In the genomic region with DNA sequence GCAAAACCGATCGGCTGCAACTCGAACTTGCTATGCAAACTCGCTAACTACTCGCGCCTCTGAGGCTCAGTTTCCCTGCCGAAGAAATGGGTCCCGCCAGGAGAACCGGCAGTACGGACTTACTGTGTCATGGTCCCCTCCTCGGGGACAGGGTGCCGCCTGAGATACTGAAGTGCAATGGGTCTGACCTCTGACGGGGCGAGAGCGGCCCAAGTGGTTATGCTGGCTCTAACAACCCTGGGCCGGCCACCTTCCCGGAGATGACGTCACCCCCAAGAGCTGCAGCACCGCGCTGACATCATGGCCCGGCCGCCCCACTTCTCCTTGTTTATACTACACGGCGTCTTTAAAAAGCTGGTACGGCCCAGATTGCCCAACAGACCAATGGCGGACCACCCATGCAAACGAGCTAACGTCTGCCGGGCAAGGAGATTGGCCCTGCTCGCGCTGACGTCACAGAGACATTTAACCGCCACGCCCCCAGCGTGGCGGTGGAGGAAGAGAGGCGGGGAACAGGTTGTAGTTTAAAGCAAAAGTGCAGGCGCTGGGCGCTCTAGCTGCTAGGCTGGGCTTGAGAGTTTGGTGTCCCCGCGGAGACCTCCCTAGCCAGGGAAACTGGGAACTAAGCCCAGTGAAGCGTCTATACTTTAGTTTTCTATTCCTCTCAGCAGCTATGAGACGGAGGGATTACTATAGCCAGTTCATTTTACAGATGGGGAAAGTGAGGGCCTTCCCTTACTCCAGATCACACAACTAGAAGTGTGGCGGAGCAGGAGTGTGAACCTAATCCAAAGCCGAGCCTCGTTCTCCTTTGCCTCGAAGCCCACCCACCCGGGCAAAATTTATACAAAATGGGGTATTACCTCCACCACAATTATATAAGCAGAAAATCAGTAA, we compare ENCODE assay signal across 1 cellular context.
TF ChIP-seq lines count a peak whose summit lies in the region.

No MANE protein-coding gene starts in this region.

TF ChIP-seq in SK-N-SH treated with all-trans-retinoic acid at 6 μM for 48 hours, 23 proteins besides CTCF, POLR2A, EP300 and RAD21 (continued from another document):
- TF ChIP-seq, protein P1, sequence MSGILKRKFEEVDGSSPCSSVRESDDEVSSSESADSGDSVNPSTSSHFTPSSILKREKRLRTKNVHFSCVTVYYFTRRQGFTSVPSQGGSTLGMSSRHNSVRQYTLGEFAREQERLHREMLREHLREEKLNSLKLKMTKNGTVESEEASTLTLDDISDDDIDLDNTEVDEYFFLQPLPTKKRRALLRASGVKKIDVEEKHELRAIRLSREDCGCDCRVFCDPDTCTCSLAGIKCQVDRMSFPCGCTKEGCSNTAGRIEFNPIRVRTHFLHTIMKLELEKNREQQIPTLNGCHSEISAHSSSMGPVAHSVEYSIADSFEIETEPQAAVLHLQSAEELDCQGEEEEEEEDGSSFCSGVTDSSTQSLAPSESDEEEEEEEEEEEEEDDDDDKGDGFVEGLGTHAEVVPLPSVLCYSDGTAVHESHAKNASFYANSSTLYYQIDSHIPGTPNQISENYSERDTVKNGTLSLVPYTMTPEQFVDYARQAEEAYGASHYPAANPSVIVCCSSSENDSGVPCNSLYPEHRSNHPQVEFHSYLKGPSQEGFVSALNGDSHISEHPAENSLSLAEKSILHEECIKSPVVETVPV (CRISPR knock-in tag; IDR thresholded peaks at IDR 0.05), result no peak
TF ChIP-seq in SK-N-SH treated with all-trans-retinoic acid at 6 μM for 48 hours: peak in this region for 4.
